In the genomic region with DNA sequence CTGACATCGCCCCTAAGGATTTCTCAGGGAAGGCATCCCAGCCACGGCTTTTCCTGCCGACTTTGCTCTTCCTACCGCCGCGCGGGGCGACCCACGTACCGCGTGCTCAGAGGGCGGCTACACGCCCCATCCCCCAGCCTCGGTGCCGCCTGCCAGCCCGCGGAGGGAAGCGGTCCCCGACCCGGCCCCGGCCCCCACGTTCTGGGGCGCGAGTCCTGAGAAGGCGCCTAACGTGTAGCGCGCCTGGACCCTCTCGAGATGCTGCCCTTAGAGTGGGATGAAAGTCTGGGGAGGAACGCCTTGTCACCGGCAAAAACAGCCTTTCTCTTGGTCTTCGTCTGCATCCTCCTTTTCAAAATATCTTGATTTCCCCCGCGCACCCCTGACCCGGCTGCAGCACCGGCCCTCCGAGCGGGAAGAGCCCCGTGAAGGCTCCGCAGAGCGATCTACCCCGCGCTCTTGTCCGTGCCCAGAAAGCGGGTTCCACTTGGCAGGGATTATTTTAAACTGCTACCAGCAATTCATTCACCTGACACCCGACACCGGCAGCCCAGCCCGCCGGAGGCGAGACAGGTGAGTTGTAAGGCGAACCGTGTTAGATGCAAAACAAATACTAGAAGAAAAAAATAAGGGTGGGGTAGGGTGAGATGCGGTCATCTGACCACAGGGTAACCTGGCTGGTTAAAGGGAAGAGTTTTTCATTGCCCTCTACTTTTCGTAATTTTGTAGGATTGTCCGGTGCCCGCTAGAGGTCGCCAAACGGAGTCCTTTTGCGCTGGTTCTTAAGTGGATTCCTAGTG, we compare ENCODE assay signal across 8 cellular contexts. TPM values are rescaled to one million over a fixed set of nuclear protein-coding genes. Genes with fewer than 3 reads are reported as not detected.
DNase-seq lines count a peak whose midpoint lies in the region; ATAC-seq and TF ChIP-seq lines count a peak whose summit lies in the region.

No MANE protein-coding gene starts in this region.

- H3K4me1 Mint-ChIP-seq in chondrocyte (ENCODE audit: low read depth): peaks cover 8% of the 10 kb centered on the region

- DNase-seq in ACHN (peak; percentile 86), NCI-H2227 treated with DMSO at 0.1 percent for 48 hours (lab: John Stamatoyannopoulos, UW) (peak; percentile 91), chondrocyte (ENCODE audit: low spot score) (no peak), kidney glomerular epithelial cell (lab: John Stamatoyannopoulos, UW) (peak; percentile 74)
- DNase-seq in activated CD4-positive, CD25-positive, alpha-beta regulatory T cell treated with anti-CD3 and anti-CD28 coated beads, Interleukin-2, amount 50 U/mL, for 16 hours (ENCODE audit: low read depth, low spot score): peak; percentile 53
- peak; percentile 37 to 67 (median 58) for DNase-seq in stimulated activated CD4-positive, alpha-beta T cell treated with anti-CD3 and anti-CD28 coated beads, Interleukin-1b, Interleukin-23, amount 100 ng/mL, for 24 hours (ENCODE audit: low read depth in 4 of 4, low spot score in 1 of 4)

- H3K27ac Mint-ChIP-seq in chondrocyte (ENCODE audit: unreplicated experiment): peak overlapping the region; percentile 51

- in situ Hi-C loops in ACHN (cut with HindIII; ENCODE audit: low pct_ligation_motif_present, low pct_unique_long_range_greater_than_20kb, low sequenced_read_pairs): loop anchor here (10.0 kb wide), 1 partner anchor 170 kb away; no protein-coding TSS in a partner anchor

- H3K4me3 Mint-ChIP-seq in chondrocyte (ENCODE audit: unreplicated experiment): peak overlapping the region; percentile 87

- H3K36me3 Mint-ChIP-seq in chondrocyte (ENCODE audit: low read depth): no peaks in the 10 kb centered on the region

- ATAC-seq in GM18858 (IDR thresholded peaks at IDR 0.05; ENCODE audit: unreplicated experiment): peak; percentile 47
- ATAC-seq in HG03280 (IDR thresholded peaks at IDR 0.05; ENCODE audit: unreplicated experiment): peak; percentile 65

- peak; percentile 97 for TF ChIP-seq CTCF in chondrocyte (IDR thresholded peaks at IDR 0.05)

- peaks cover 17% of the 10 kb centered on the region for H3K27me3 Mint-ChIP-seq in chondrocyte (ENCODE audit: low read depth)

- no peaks in the 10 kb centered on the region for H3K9me3 Mint-ChIP-seq in chondrocyte (ENCODE audit: low read depth)

RNA-seq across cellular contexts. Expression of a gene that starts 0.9 kb away (rescaled TPM):
- total RNA-seq in chondrocyte: 0.05 TPM in 1 of 3 replicates, not detected in the others
